Comparison of ENCODE assay signal across 20 cellular contexts in the genomic region with DNA sequence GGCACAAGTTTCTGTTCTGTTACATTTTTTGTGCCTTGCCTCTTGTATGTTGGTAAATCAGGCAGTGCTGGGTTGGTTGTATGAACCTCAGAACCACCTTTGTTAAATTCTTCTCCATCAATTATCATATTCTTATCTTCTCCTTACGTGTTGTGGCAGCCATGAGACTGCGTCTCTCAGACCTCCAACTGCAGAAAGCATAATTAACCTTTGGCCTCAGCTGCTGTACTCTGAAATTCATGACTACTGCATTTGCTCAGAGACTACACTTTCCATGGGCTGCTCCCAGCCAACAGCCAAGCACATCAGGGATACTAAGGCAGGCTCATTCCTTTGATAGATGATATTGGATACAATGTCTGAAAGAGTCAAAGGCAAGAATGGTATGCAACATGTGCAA.
"Had no signal": no experiment of that assay in that cellular context is flagged by ENCODE, and none has a peak within 500 bp of the region (broad histone marks: within the 10 kb centered on the region; RNA-seq: fewer than 3 reads in every experiment).

No MANE protein-coding gene starts in this region.

- ATAC-seq: foreskin keratinocyte; gastroesophageal sphincter; heart left ventricle; left lung; mucosa of descending colon; natural killer cell treated with Interleukin-12 subunit alpha and Interleukin-12 subunit beta and Interleukin-15 and Interleukin-18, amount 100 ng/mL, for 72 hours; stimulated activated memory B cell treated with anti-CD40 and anti-IgM and Interleukin-4, amounts not matched to agents 10 μg/mL and 1 μg/mL and 100 μg/mL, for 72 hours; stimulated activated naive CD8-positive, alpha-beta T cell treated with anti-CD3 and anti-CD28 coated beads, Interleukin-15, Interleukin-2, amounts not matched to agents 100 U/mL and 50 U/mL, for 24 hours had no signal

- DNase-seq: dermis blood vessel endothelial cell; effector memory CD4-positive, alpha-beta T cell; foreskin keratinocyte; heart left ventricle; hippocampal formation; immature natural killer cell; left lung; mesenchymal stem cell; mucosa of descending colon; naive B cell; sigmoid colon; spleen; stimulated activated CD4-positive, alpha-beta T cell treated with anti-CD3 and anti-CD28 coated beads, Interleukin-4, amount 100 ng/mL, for 4 hours; stimulated activated naive CD8-positive, alpha-beta T cell treated with anti-CD3 and anti-CD28 coated beads, Interleukin-15, Interleukin-2, amounts not matched to agents 100 U/mL and 50 U/mL, for 24 hours; substantia nigra; testis; tibial artery had no signal
